In the genomic region with DNA sequence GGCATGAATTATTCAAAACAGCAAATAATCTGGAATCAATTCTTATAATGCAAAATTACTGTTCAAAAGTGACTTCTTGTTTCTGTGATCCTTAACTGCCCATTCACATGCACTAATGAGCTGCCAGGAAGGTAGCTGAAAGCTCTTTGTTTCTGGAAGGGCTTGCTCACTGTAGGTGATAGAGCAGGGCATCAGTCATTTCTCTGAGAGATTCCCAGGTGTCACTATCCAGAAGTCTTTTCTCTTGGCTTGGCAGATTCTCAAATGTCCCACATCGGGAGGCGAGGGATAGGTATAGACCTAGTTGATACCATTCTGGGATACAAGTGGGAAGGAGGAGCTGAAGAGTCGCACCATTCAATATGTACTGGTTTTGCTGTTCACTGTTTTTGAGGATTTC, we compare ENCODE assay signal across 32 cellular contexts. TPM values are rescaled to one million over a fixed set of nuclear protein-coding genes. Genes with fewer than 3 reads are reported as not detected.
"Had no signal": no experiment of that assay in that cellular context is flagged by ENCODE, and none has a peak within 500 bp of the region (broad histone marks: within the 10 kb centered on the region; RNA-seq: fewer than 3 reads in every experiment).

No MANE protein-coding gene starts in this region.

- H3K27ac Mint-ChIP-seq: stimulated activated effector memory CD8-positive, alpha-beta T cell treated with anti-CD3 and anti-CD28 coated beads, Interleukin-12 subunit alpha, Interleukin-12 subunit beta, amount 100 ng/mL, for 72 hours; stimulated activated memory B cell treated with anti-CD40 and anti-IgM and Interleukin-4, amounts not matched to agents 10 μg/mL and 1 μg/mL and 100 μg/mL, for 72 hours; stimulated activated naive B cell treated with anti-CD40 and anti-IgM and Interleukin-4, amounts not matched to agents 10 μg/mL and 1 μg/mL and 100 μg/mL, for 72 hours; stimulated activated naive CD8-positive, alpha-beta T cell treated with anti-CD3 and anti-CD28 coated beads, Interleukin-15, amount 100 ng/mL, for 72 hours; stimulated activated naive CD8-positive, alpha-beta T cell treated with anti-CD3 and anti-CD28 coated beads, Interleukin-15, Interleukin-2, amounts not matched to agents 100 ng/mL and 50 ng/mL, for 24 hours; type B pancreatic cell had no signal

- H3K9me3 ChIP-seq: stomach, suprapubic skin, testis, thoracic aorta, thyroid gland, tibial artery, tibial nerve, transverse colon, upper lobe of left lung, upper lobe of right lung, uterus, vagina had no signal

- H3K4me3 Mint-ChIP-seq: stimulated activated effector memory CD8-positive, alpha-beta T cell treated with anti-CD3 and anti-CD28 coated beads, Interleukin-12 subunit alpha, Interleukin-12 subunit beta, amount 100 ng/mL, for 72 hours; stimulated activated memory B cell treated with anti-CD40 and anti-IgM and Interleukin-4, amounts not matched to agents 10 μg/mL and 1 μg/mL and 100 μg/mL, for 72 hours; stimulated activated naive B cell treated with anti-CD40 and anti-IgM and Interleukin-4, amounts not matched to agents 10 μg/mL and 1 μg/mL and 100 μg/mL, for 72 hours; stimulated activated naive CD8-positive, alpha-beta T cell treated with anti-CD3 and anti-CD28 coated beads, Interleukin-15, amount 100 ng/mL, for 72 hours; stimulated activated naive CD8-positive, alpha-beta T cell treated with anti-CD3 and anti-CD28 coated beads, Interleukin-15, Interleukin-2, amounts not matched to agents 100 ng/mL and 50 ng/mL, for 24 hours; type B pancreatic cell had no signal

- H3K4me1 ChIP-seq: stomach, suprapubic skin, testis, thyroid gland, tibial artery, tibial nerve, transverse colon, upper lobe of left lung, upper lobe of right lung, uterus, vagina had no signal

- H3K36me3 ChIP-seq: stomach, suprapubic skin, thoracic aorta, thyroid gland, tibial artery, tibial nerve, transverse colon, upper lobe of left lung, upper lobe of right lung, uterus, vagina had no signal

- H3K4me3 ChIP-seq: stomach, suprapubic skin, testis, thoracic aorta, thyroid gland, tibial artery, tibial nerve, transverse colon, upper lobe of left lung, upper lobe of right lung, uterus, vagina had no signal

- H3K27me3 ChIP-seq: stomach, suprapubic skin, testis, thyroid gland, tibial artery, tibial nerve, transverse colon, upper lobe of left lung, upper lobe of right lung, uterus, vagina had no signal

- H3K27me3 Mint-ChIP-seq: stimulated activated memory B cell treated with anti-CD40 and anti-IgM and Interleukin-4, amounts not matched to agents 10 μg/mL and 1 μg/mL and 100 μg/mL, for 72 hours; stimulated activated naive CD8-positive, alpha-beta T cell treated with anti-CD3 and anti-CD28 coated beads, Interleukin-15, amount 100 ng/mL, for 72 hours; type B pancreatic cell had no signal

- H3K9me3 Mint-ChIP-seq: stimulated activated naive CD8-positive, alpha-beta T cell treated with anti-CD3 and anti-CD28 coated beads, Interleukin-15, amount 100 ng/mL, for 72 hours; stimulated activated naive CD8-positive, alpha-beta T cell treated with anti-CD3 and anti-CD28 coated beads, Interleukin-15, Interleukin-2, amounts not matched to agents 100 ng/mL and 50 ng/mL, for 24 hours; type B pancreatic cell had no signal

- H3K27ac ChIP-seq: stomach, suprapubic skin, testis, thoracic aorta, thyroid gland, tibial artery, tibial nerve, transverse colon, upper lobe of left lung, upper lobe of right lung, uterus, vagina had no signal

- ATAC-seq: stimulated activated memory B cell treated with anti-CD40 and anti-IgM and Interleukin-4, amounts not matched to agents 10 μg/mL and 1 μg/mL and 100 μg/mL, for 72 hours; stimulated activated naive B cell treated with anti-CD40 and anti-IgM and Interleukin-4, amounts not matched to agents 10 μg/mL and 1 μg/mL and 100 μg/mL, for 72 hours; stimulated activated naive CD8-positive, alpha-beta T cell treated with anti-CD3 and anti-CD28 coated beads, Interleukin-15, amount 100 ng/mL, for 72 hours; stimulated activated naive CD8-positive, alpha-beta T cell treated with anti-CD3 and anti-CD28 coated beads, Interleukin-15, Interleukin-2, amounts not matched to agents 100 U/mL and 50 U/mL, for 24 hours; upper lobe of right lung had no signal

- H3K4me1 Mint-ChIP-seq: stimulated activated effector memory CD8-positive, alpha-beta T cell treated with anti-CD3 and anti-CD28 coated beads, Interleukin-12 subunit alpha, Interleukin-12 subunit beta, amount 100 ng/mL, for 72 hours; stimulated activated memory B cell treated with anti-CD40 and anti-IgM and Interleukin-4, amounts not matched to agents 10 μg/mL and 1 μg/mL and 100 μg/mL, for 72 hours; stimulated activated naive B cell treated with anti-CD40 and anti-IgM and Interleukin-4, amounts not matched to agents 10 μg/mL and 1 μg/mL and 100 μg/mL, for 72 hours; stimulated activated naive CD8-positive, alpha-beta T cell treated with anti-CD3 and anti-CD28 coated beads, Interleukin-15, amount 100 ng/mL, for 72 hours had no signal

- DNase-seq: stimulated activated CD4-positive, alpha-beta T cell treated with anti-CD3 and anti-CD28 coated beads, Interleukin-2, amount 100 ng/mL, for 48 hours; stimulated activated CD4-positive, alpha-beta T cell treated with anti-CD3 and anti-CD28 coated beads, Interleukin-4, amount 100 ng/mL, for 1 hour; stimulated activated CD4-positive, alpha-beta T cell treated with anti-CD3 and anti-CD28 coated beads, Interleukin-4, amount 100 ng/mL, for 24 hours; stimulated activated CD4-positive, alpha-beta T cell treated with anti-CD3 and anti-CD28 coated beads, Interleukin-4, amount 100 ng/mL, for 4 hours; stimulated activated CD8-positive, alpha-beta memory T cell treated with anti-CD3 and anti-CD28 coated beads, Interleukin-4, amount 100 ng/mL, for 48 hours; stimulated activated naive B cell treated with anti-CD40 and anti-IgM and Interleukin-4, amounts not matched to agents 10 μg/mL and 1 μg/mL and 100 μg/mL, for 72 hours; stimulated activated naive CD4-positive, alpha-beta T cell; stimulated activated naive CD4-positive, alpha-beta T cell treated with Interleukin-2 at 50 U/mL for 16 hours; stimulated activated naive CD8-positive, alpha-beta T cell treated with anti-CD3 and anti-CD28 coated beads, Interleukin-15, amount 100 ng/mL, for 72 hours; stimulated activated naive CD8-positive, alpha-beta T cell treated with anti-CD3 and anti-CD28 coated beads, Interleukin-15, Interleukin-2, amounts not matched to agents 100 U/mL and 50 U/mL, for 24 hours; stomach; substantia nigra; testis; thyroid gland; tibial artery; transverse colon; trophoblast cell; upper lobe of left lung; upper lobe of right lung; uterus had no signal

- H3K36me3 Mint-ChIP-seq: stimulated activated effector memory CD8-positive, alpha-beta T cell treated with anti-CD3 and anti-CD28 coated beads, Interleukin-12 subunit alpha, Interleukin-12 subunit beta, amount 100 ng/mL, for 72 hours; stimulated activated memory B cell treated with anti-CD40 and anti-IgM and Interleukin-4, amounts not matched to agents 10 μg/mL and 1 μg/mL and 100 μg/mL, for 72 hours; stimulated activated naive B cell treated with anti-CD40 and anti-IgM and Interleukin-4, amounts not matched to agents 10 μg/mL and 1 μg/mL and 100 μg/mL, for 72 hours; type B pancreatic cell had no signal

RNA-seq across cellular contexts. Expression of a gene that starts 35.0 kb away (rescaled TPM):
- total RNA-seq: subcutaneous adipose tissue, suprapubic skin, temporal lobe, testis, thoracic aorta, thyroid gland, tibial nerve, upper lobe of left lung, upper lobe of right lung, ureter, urinary bladder, uterus, vagina had no signal
- polyA plus RNA-seq: stomach, urinary bladder had no signal

RNA-seq across cellular contexts. Expression of a gene that starts 53.5 kb away (rescaled TPM):
- total RNA-seq: stomach, suprapubic skin, thoracic aorta, upper lobe of right lung, ureter, uterus, vagina had no signal
- polyA plus RNA-seq: stomach had no signal
